Comparison of ENCODE assay signal across 19 cellular contexts in genomic region chr15:100191161-100191560, GRCh38.
DNase-seq lines count a peak whose midpoint lies in the region; ATAC-seq and TF ChIP-seq lines count a peak whose summit lies in the region.
"Had no signal": no experiment of that assay in that cellular context is flagged by ENCODE, and none has a peak within 500 bp of the region (broad histone marks: within the 10 kb centered on the region; RNA-seq: fewer than 3 reads in every experiment).

No MANE protein-coding gene starts in this region.

- H3K9me3 ChIP-seq in gastroesophageal sphincter: no peaks in the 10 kb centered on the region
- H3K9me3 ChIP-seq: left lung, MG63, pancreas, tibial nerve had no signal

- H3K36me3 ChIP-seq in gastroesophageal sphincter: no peaks in the 10 kb centered on the region
- H3K36me3 ChIP-seq: cardiac muscle cell, left lung, MG63, pancreas, tibial nerve had no signal

- ATAC-seq in foreskin keratinocyte: peak; percentile 39
- ATAC-seq in gastroesophageal sphincter: no peak
- ATAC-seq: left lung; pancreas; stimulated activated memory B cell treated with anti-CD40 and anti-IgM and Interleukin-4, amounts not matched to agents 10 μg/mL and 1 μg/mL and 100 μg/mL, for 72 hours had no signal

- in situ Hi-C loops in G401 (cut with HindIII; ENCODE audit: low sequenced_read_pairs): no loop called here

- H3K4me3 ChIP-seq in gastroesophageal sphincter: no peak overlapping the region
- H3K4me3 ChIP-seq: cardiac muscle cell, left lung, MG63, pancreas, tibial nerve had no signal

- no peak for TF ChIP-seq EP300 in gastroesophageal sphincter (IDR thresholded peaks at IDR 0.05)

- TF ChIP-seq POLR2A in gastroesophageal sphincter (IDR thresholded peaks at IDR 0.05): no peak

- peak; percentile 19 for DNase-seq in activated CD8-positive, alpha-beta memory T cell treated with anti-CD3 and anti-CD28 coated beads for 24 hours
- no peak for DNase-seq in activated CD8-positive, alpha-beta memory T cell treated with anti-CD3 and anti-CD28 coated beads, Interleukin-2, amount 50 U/mL, for 4 hours
- DNase-seq in NCI-H146 (lab: John Stamatoyannopoulos, UW) (peak; percentile 72), foreskin keratinocyte (peak; percentile 32 to 60), G401 (ENCODE audit: low spot score) (no peak), HPDE6-E6E7 (ENCODE audit: extremely low spot score) (no peak)
- DNase-seq in stimulated activated naive CD4-positive, alpha-beta T cell treated with Interleukin-2 at 50 U/mL for 16 hours (lab: John Stamatoyannopoulos, UW): no peak
- DNase-seq: activated CD4-positive, alpha-beta memory T cell treated with anti-CD3 and anti-CD28 coated beads, Interleukin-2, amount 10 ng/mL, durations not matched to agents 7 days and 5 days; DMS79 treated with DMSO at 0.1 percent for 48 hours; HCEC 1CT; hippocampal formation; left lung; MG63; NCI-H2029 had no signal

- no peak for TF ChIP-seq CTCF in foreskin keratinocyte (conservative IDR thresholded peaks at IDR 0.05)
- TF ChIP-seq CTCF in gastroesophageal sphincter (IDR thresholded peaks at IDR 0.05): no peak

- no peak overlapping the region for H3K27ac ChIP-seq in foreskin keratinocyte
- no peak overlapping the region for H3K27ac ChIP-seq in gastroesophageal sphincter
- H3K27ac ChIP-seq: cardiac muscle cell, left lung, pancreas, tibial nerve had no signal

- peaks cover 10% of the 10 kb centered on the region for H3K4me1 ChIP-seq in foreskin keratinocyte
- H3K4me1 ChIP-seq in gastroesophageal sphincter: peaks cover 0 to 24% (median 0%) of the 10 kb centered on the region in 3 donors
- H3K4me1 ChIP-seq: left lung, pancreas, tibial nerve had no signal

- WGBS in gastroesophageal sphincter (ENCODE audit: low coverage in 1 of 2), 2 donors: 59 to 100% methylated on average over 1 to 5 of the region's 8 CpGs

- H3K27me3 ChIP-seq in foreskin keratinocyte (no peaks in the 10 kb centered on the region), gastroesophageal sphincter (no peaks in the 10 kb centered on the region)
- H3K27me3 ChIP-seq: cardiac muscle cell, left lung, MG63, pancreas, tibial nerve had no signal

Comparison
In these comparisons a context has a peak if more than half of its experiments do, and no peak if none do; other contexts are left out.
1. DNase-seq: peak in activated CD8-positive, alpha-beta memory T cell treated with anti-CD3 and anti-CD28 coated beads for 24 hours (single experiment), NCI-H146 (single experiment) and foreskin keratinocyte (2 of 2); none in activated CD8-positive, alpha-beta memory T cell treated with anti-CD3 and anti-CD28 coated beads, Interleukin-2, amount 50 U/mL, for 4 hours (single experiment), G401 (single experiment), HPDE6-E6E7 (single experiment) and stimulated activated naive CD4-positive, alpha-beta T cell treated with Interleukin-2 at 50 U/mL for 16 hours (single experiment).